Comparison of ENCODE assay signal across 11 cellular contexts in genomic region chr1:74811421-74812179, GRCh38.
DNase-seq lines count a peak whose midpoint lies in the region; ATAC-seq and TF ChIP-seq lines count a peak whose summit lies in the region.
"Had no signal": no experiment of that assay in that cellular context is flagged by ENCODE, and none has a peak within 500 bp of the region (broad histone marks: within the 10 kb centered on the region; RNA-seq: fewer than 3 reads in every experiment).

No MANE protein-coding gene starts in this region.

- no peak for TF ChIP-seq POLR2A in transverse colon (IDR thresholded peaks at IDR 0.05)

- DNase-seq in activated naive CD8-positive, alpha-beta T cell treated with anti-CD3 and anti-CD28 coated beads, Interleukin-2, amount 50 U/mL, for 24 hours = no peak
- DNase-seq in activated naive CD8-positive, alpha-beta T cell treated with anti-CD3 and anti-CD28 coated beads for 36 hours = no peak
- peak; percentile 87 for DNase-seq in NCI-H1694 treated with DMSO at 0.1 percent for 48 hours (lab: John Stamatoyannopoulos, UW)
- peak; percentile 27 for DNase-seq in transverse colon
- DNase-seq in naive thymus-derived CD8-positive, alpha-beta T cell = no peak
- DNase-seq in mucosa of gallbladder (ENCODE audit: low spot score) = no peak
- no peak for DNase-seq in substantia nigra (lab: John Stamatoyannopoulos, UW)

- peak overlapping the region in 1 of 4 donors; percentile 34 for H3K27ac ChIP-seq in transverse colon
- no peak overlapping the region for H3K27ac ChIP-seq in substantia nigra (ENCODE audit: low read depth, low read length, poor library complexity, severe bottlenecking)
- H3K27ac ChIP-seq: neutrophil had no signal

- intact Hi-C loops in transverse colon (cut with DNase I; ENCODE audit: low total_unique reads) = no loop called here

- H3K9me3 ChIP-seq in transverse colon = no peaks in the 10 kb centered on the region
- H3K9me3 ChIP-seq: neutrophil had no signal

- H3K4me3 Mint-ChIP-seq in activated naive CD8-positive, alpha-beta T cell treated with anti-CD3 and anti-CD28 coated beads, Interleukin-2, amount 50 U/mL, for 24 hours = no peak overlapping the region
- H3K4me3 Mint-ChIP-seq in activated naive CD8-positive, alpha-beta T cell treated with anti-CD3 and anti-CD28 coated beads for 36 hours = no peak overlapping the region
- H3K4me3 Mint-ChIP-seq in naive thymus-derived CD8-positive, alpha-beta T cell = no peak overlapping the region
- H3K4me3 Mint-ChIP-seq: B cell had no signal

- TF ChIP-seq CTCF in transverse colon (IDR thresholded peaks at IDR 0.05) = no peak

- no peaks in the 10 kb centered on the region for H3K4me1 ChIP-seq in transverse colon

- no peak overlapping the region for H3K4me3 ChIP-seq in transverse colon

- no peaks in the 10 kb centered on the region for H3K27me3 ChIP-seq in transverse colon
- H3K27me3 ChIP-seq: neutrophil had no signal

- H3K27ac Mint-ChIP-seq in activated naive CD8-positive, alpha-beta T cell treated with anti-CD3 and anti-CD28 coated beads, Interleukin-2, amount 50 U/mL, for 24 hours = no peak overlapping the region
- H3K27ac Mint-ChIP-seq in activated naive CD8-positive, alpha-beta T cell treated with anti-CD3 and anti-CD28 coated beads for 36 hours = no peak overlapping the region
- no peak overlapping the region for H3K27ac Mint-ChIP-seq in naive thymus-derived CD8-positive, alpha-beta T cell
- H3K27ac Mint-ChIP-seq: activated naive CD4-positive, alpha-beta T cell treated with anti-CD3 and anti-CD28 coated beads, Interleukin-2, amount 50 U/mL, for 72 hours; B cell had no signal

- WGBS in transverse colon (ENCODE audit: low coverage in 1 of 2), 2 donors = 43 to 56% methylated on average over 5 to 9 of the region's 9 CpGs

- H3K4me1 Mint-ChIP-seq in activated naive CD8-positive, alpha-beta T cell treated with anti-CD3 and anti-CD28 coated beads, Interleukin-2, amount 50 U/mL, for 24 hours = no peaks in the 10 kb centered on the region
- no peaks in the 10 kb centered on the region for H3K4me1 Mint-ChIP-seq in activated naive CD8-positive, alpha-beta T cell treated with anti-CD3 and anti-CD28 coated beads for 36 hours
- H3K4me1 Mint-ChIP-seq in naive thymus-derived CD8-positive, alpha-beta T cell = no peaks in the 10 kb centered on the region

- in situ Hi-C loops in transverse colon (cut with MboI; ENCODE audit: low pct_ligation_motif_present in 1 of 4, low pct_unique_long_range_greater_than_20kb in 1 of 4, low sequenced_read_pairs in 3 of 4) = no loop called here

- no peaks in the 10 kb centered on the region for H3K36me3 Mint-ChIP-seq in activated naive CD8-positive, alpha-beta T cell treated with anti-CD3 and anti-CD28 coated beads, Interleukin-2, amount 50 U/mL, for 24 hours (ENCODE audit: low read depth)
- H3K36me3 Mint-ChIP-seq in activated naive CD8-positive, alpha-beta T cell treated with anti-CD3 and anti-CD28 coated beads for 36 hours = no peaks in the 10 kb centered on the region
- no peaks in the 10 kb centered on the region for H3K36me3 Mint-ChIP-seq in naive thymus-derived CD8-positive, alpha-beta T cell
- H3K36me3 Mint-ChIP-seq: activated naive CD4-positive, alpha-beta T cell treated with anti-CD3 and anti-CD28 coated beads, Interleukin-2, amount 50 U/mL, for 72 hours had no signal

- no peaks in the 10 kb centered on the region for H3K27me3 Mint-ChIP-seq in activated naive CD8-positive, alpha-beta T cell treated with anti-CD3 and anti-CD28 coated beads, Interleukin-2, amount 50 U/mL, for 24 hours
- H3K27me3 Mint-ChIP-seq in activated naive CD8-positive, alpha-beta T cell treated with anti-CD3 and anti-CD28 coated beads for 36 hours = peaks cover 8% of the 10 kb centered on the region
- H3K27me3 Mint-ChIP-seq in naive thymus-derived CD8-positive, alpha-beta T cell = peaks cover 0 to 8% (median 2%) of the 10 kb centered on the region in 5 donors
- H3K27me3 Mint-ChIP-seq: B cell had no signal

- H3K9me3 Mint-ChIP-seq in activated naive CD8-positive, alpha-beta T cell treated with anti-CD3 and anti-CD28 coated beads, Interleukin-2, amount 50 U/mL, for 24 hours = no peaks in the 10 kb centered on the region
- no peaks in the 10 kb centered on the region for H3K9me3 Mint-ChIP-seq in activated naive CD8-positive, alpha-beta T cell treated with anti-CD3 and anti-CD28 coated beads for 36 hours
- peaks cover 0 to 10% (median 0%) of the 10 kb centered on the region in 9 donors for H3K9me3 Mint-ChIP-seq in naive thymus-derived CD8-positive, alpha-beta T cell

- POLR2A ChIA-PET in naive thymus-derived CD8-positive, alpha-beta T cell (lab: Charles Lee) = no interaction called here

- TF ChIP-seq EP300 in transverse colon (IDR thresholded peaks at IDR 0.05; ENCODE audit: low read depth) = no peak

- ATAC-seq in activated naive CD8-positive, alpha-beta T cell treated with anti-CD3 and anti-CD28 coated beads, Interleukin-2, amount 50 U/mL, for 24 hours = peak; percentile 10
- peak; percentile 60 for ATAC-seq in HG02884 (IDR thresholded peaks at IDR 0.05; ENCODE audit: unreplicated experiment)
- ATAC-seq in naive thymus-derived CD8-positive, alpha-beta T cell = no peak

- no peaks in the 10 kb centered on the region for H3K36me3 ChIP-seq in transverse colon
- H3K36me3 ChIP-seq: neutrophil had no signal

Comparison
In these comparisons a context has a peak if more than half of its experiments do, and no peak if none do; other contexts are left out.
1. ATAC-seq: peak in activated naive CD8-positive, alpha-beta T cell treated with anti-CD3 and anti-CD28 coated beads, Interleukin-2, amount 50 U/mL, for 24 hours (single experiment) and HG02884 (single experiment); none in naive thymus-derived CD8-positive, alpha-beta T cell (0 of 2).
2. DNase-seq: peak in NCI-H1694 treated with DMSO at 0.1 percent for 48 hours (single experiment) and transverse colon (single experiment); none in activated naive CD8-positive, alpha-beta T cell treated with anti-CD3 and anti-CD28 coated beads, Interleukin-2, amount 50 U/mL, for 24 hours (single experiment), activated naive CD8-positive, alpha-beta T cell treated with anti-CD3 and anti-CD28 coated beads for 36 hours (single experiment), naive thymus-derived CD8-positive, alpha-beta T cell (0 of 10), mucosa of gallbladder (single experiment) and substantia nigra (0 of 49).